In genomic region chr15:71736286-71736947, GRCh38 we compare ENCODE assay signal across 19 cellular contexts.
DNase-seq lines count a peak whose midpoint lies in the region; ATAC-seq, FAIRE-seq and TF ChIP-seq lines count a peak whose summit lies in the region.
"Had no signal": no experiment of that assay in that cellular context is flagged by ENCODE, and none has a peak within 500 bp of the region (broad histone marks: within the 10 kb centered on the region; RNA-seq: fewer than 3 reads in every experiment).

No MANE protein-coding gene starts in this region.

- H2BK15ac ChIP-seq in H1 (ENCODE audit: low read length) = peak overlapping the region; percentile 46; the same call in 1 of the 2 replicates

- WGBS in right cardiac atrium = 88% methylated on average over 6 of the region's 6 CpGs
- 75% methylated on average over 6 of the region's 6 CpGs; no CpG with 5 or more reads in 1 of the 2 experiments for WGBS in H1 (ENCODE audit: extremely low coverage in 1 of 2, insufficient coverage in 1 of 2, insufficient read length in 1 of 2, insufficient replicate concordance in 2 of 2, low coverage in 1 of 2, low lambda C conversion rate in 2 of 2, missing lambda C conversion rate in 1 of 2), 2 experiments
- WGBS in aorta, 2 donors = 89% methylated on average over 6 of the region's 6 CpGs

- H2BK5ac ChIP-seq in H1 (ENCODE audit: low read depth, low read length) = no peak overlapping the region

- H3K4me1 ChIP-seq in left ventricle myocardium inferior (peaks cover 23% of the 10 kb centered on the region), right cardiac atrium (ENCODE audit: control insufficient read depth, insufficient read depth, low read length) (no peaks in the 10 kb centered on the region), H1 (replicated peaks in 1 of 4; ENCODE audit: control insufficient read depth in 3 of 4, insufficient read depth in 4 of 4, low read length in 3 of 4) (no peaks in the 10 kb centered on the region), mucosa of descending colon (ENCODE audit: low read depth) (peaks cover 14% of the 10 kb centered on the region), aorta (ENCODE audit: control insufficient read depth in 1 of 2, insufficient read depth in 2 of 2, low read length in 2 of 2) (no peaks in the 10 kb centered on the region)

- no peak overlapping the region for H2AK5ac ChIP-seq in H1 (ENCODE audit: low read depth, low read length)

- H3K23me2 ChIP-seq in H1 (ENCODE audit: low read depth, low read length) = no peaks in the 10 kb centered on the region

- H4K91ac ChIP-seq in H1 (replicated peaks; ENCODE audit: insufficient read length, low read length) = no peak overlapping the region

- ATAC-seq in right cardiac atrium (no peak), mucosa of descending colon (peak; percentile 26), aorta (ENCODE audit: low FRiP score) (peak; percentile 31), GM21367 (IDR thresholded peaks at IDR 0.05; ENCODE audit: unreplicated experiment) (no peak)

- H2BK20ac ChIP-seq in H1 (ENCODE audit: low read length) = no peak overlapping the region

- no peak overlapping the region for H2BK120ac ChIP-seq in H1 (replicated peaks; ENCODE audit: low read depth, low read length)

- no peaks in the 10 kb centered on the region for H3K36me3 ChIP-seq in left ventricle myocardium inferior
- H3K36me3 ChIP-seq in H1 (ENCODE audit: control insufficient read depth in 2 of 4, insufficient read depth in 4 of 4, low read length in 3 of 4) = no peaks in the 10 kb centered on the region
- no peaks in the 10 kb centered on the region for H3K36me3 ChIP-seq in mucosa of descending colon (ENCODE audit: low read depth)
- H3K36me3 ChIP-seq in aorta (ENCODE audit: control insufficient read depth in 1 of 2, insufficient read depth in 2 of 2, low read length in 1 of 2) = peaks cover 0 to 2% of the 10 kb centered on the region in 2 donors
- H3K36me3 ChIP-seq: MG63 had no signal

- intact Hi-C loops in left ventricle myocardium inferior (cut with micrococcal nuclease) = loop anchor here (10.0 kb wide), 1 partner anchor 162 kb away; no protein-coding TSS in a partner anchor
- intact Hi-C loops in right cardiac atrium (cut with DNase I) = no loop called here
- intact Hi-C loops in mucosa of descending colon (cut with DNase I, micrococcal nuclease) = no loop called here
- intact Hi-C loops in aorta (cut with DNase I) = loop anchor here in 1 of 2 donors (10.0 kb wide), 1 partner anchor 202 kb away; no protein-coding TSS in a partner anchor

- H3K27ac ChIP-seq in left ventricle myocardium inferior (replicated peaks) (peak overlapping the region; percentile 19), right cardiac atrium (ENCODE audit: low read length) (no peak overlapping the region), H1 (ENCODE audit: low read depth, low read length) (no peak overlapping the region), aorta (ENCODE audit: low read depth in 1 of 2, low read length in 2 of 2) (no peak overlapping the region)
- H3K27ac ChIP-seq: PC-9 had no signal

- no peak overlapping the region for H3K14ac ChIP-seq in H1 (ENCODE audit: insufficient read length)

- H4K8ac ChIP-seq in H1 (ENCODE audit: extremely low read depth, insufficient read depth, low read length) = no peak overlapping the region

- no peaks in the 10 kb centered on the region for H3K4me1 Mint-ChIP-seq in activated naive CD8-positive, alpha-beta T cell treated with anti-CD3 and anti-CD28 coated beads for 36 hours

- H3K27me3 ChIP-seq in left ventricle myocardium inferior (ENCODE audit: low read depth) (no peaks in the 10 kb centered on the region), right cardiac atrium (ENCODE audit: control insufficient read depth, insufficient read depth) (no peaks in the 10 kb centered on the region), H1 (replicated peaks in 1 of 4; ENCODE audit: control insufficient read depth in 3 of 4, extremely low read depth in 1 of 4, insufficient read depth in 3 of 4, low read length in 3 of 4) (no peaks in the 10 kb centered on the region), aorta (ENCODE audit: control insufficient read depth in 1 of 2, insufficient read depth in 2 of 2, low read length in 1 of 2) (no peaks in the 10 kb centered on the region)
- H3K27me3 ChIP-seq: MG63 had no signal

- POLR2A ChIA-PET in H1 (lab: Charles Lee; ENCODE audit: partially characterized antibody) = no interaction called here

- H3K4me3 Mint-ChIP-seq in activated naive CD8-positive, alpha-beta T cell treated with anti-CD3 and anti-CD28 coated beads for 36 hours = no peak overlapping the region

- H3K9me3 Mint-ChIP-seq in activated naive CD8-positive, alpha-beta T cell treated with anti-CD3 and anti-CD28 coated beads for 36 hours = no peaks in the 10 kb centered on the region

- TF ChIP-seq CTCF in left ventricle myocardium inferior (IDR thresholded peaks at IDR 0.05; ENCODE audit: borderline replicate concordance) (no peak), H1 (IDR thresholded peaks at IDR 0.05; ENCODE audit: control extremely low read depth in 1 of 3, insufficient read depth in 1 of 3, low read depth in 1 of 3, low read length in 3 of 3) (no peak), mucosa of descending colon (IDR thresholded peaks at IDR 0.05) (no peak)

- H4K20me1 ChIP-seq in H1 (replicated peaks in 1 of 2; ENCODE audit: control insufficient read depth in 1 of 2, insufficient read depth in 2 of 2, low read length in 2 of 2) = no peaks in the 10 kb centered on the region

- H3K9ac ChIP-seq in H1 (replicated peaks in 1 of 4; ENCODE audit: extremely low read depth in 1 of 4, low read depth in 3 of 4, low read length in 3 of 4) = no peak overlapping the region

- no peaks in the 10 kb centered on the region for H3K79me1 ChIP-seq in H1 (ENCODE audit: low read depth, low read length)

- H3K56ac ChIP-seq in H1 (replicated peaks; ENCODE audit: insufficient read length, low read depth, low read length) = no peak overlapping the region

- H3K18ac ChIP-seq in H1 (ENCODE audit: extremely low read depth, low read length) = no peak overlapping the region

- TF ChIP-seq EP300 in H1 (IDR thresholded peaks at IDR 0.05; ENCODE audit: borderline replicate concordance in 1 of 2, low read depth in 2 of 2, low read length in 2 of 2) = no peak

- no peak overlapping the region for H2AFZ ChIP-seq in H1 (ENCODE audit: low read length)
- H2AFZ ChIP-seq: PC-9 had no signal

- TF ChIP-seq RAD21 in H1 (IDR thresholded peaks at IDR 0.05 in 1 of 2, conservative IDR thresholded peaks at IDR 0.05 in 1 of 2; ENCODE audit: low read depth in 2 of 2, low read length in 2 of 2) = no peak

- H3K4me2 ChIP-seq in H1 (ENCODE audit: insufficient read depth in 1 of 2, low read depth in 2 of 2, low read length in 2 of 2) = no peak overlapping the region
- H3K4me2 ChIP-seq: PC-9 had no signal

- FAIRE-seq in H1 (lab: Jason Lieb, UNC) = no peak
- FAIRE-seq: A204.1, G401.6, GM12892 had no signal

- DNase-seq in left ventricle myocardium inferior (no peak), right cardiac atrium (no peak), H1 (ENCODE audit: low read depth in 1 of 2, low spot score in 2 of 2) (no peak), mucosa of descending colon (no peak), aorta (no peak), NCI-H146 (lab: John Stamatoyannopoulos, UW) (no peak)
- no peak for DNase-seq in activated naive CD8-positive, alpha-beta T cell treated with anti-CD3 and anti-CD28 coated beads for 36 hours
- DNase-seq: Kasumi-1, MG63, NCI-H1930, NCI-H446, NCI-H526, PC-9, RPMI8226, SHP77 had no signal

- TF ChIP-seq POLR2A in H1 (IDR thresholded peaks at IDR 0.05; ENCODE audit: control extremely low read depth in 1 of 2, low read depth in 2 of 2, low read length in 2 of 2) = no peak

- H3K4me3 ChIP-seq in left ventricle myocardium inferior (no peak overlapping the region), right cardiac atrium (ENCODE audit: low read length) (no peak overlapping the region), H1 (ENCODE audit: extremely low read depth in 1 of 4, insufficient read depth in 2 of 4, low read depth in 3 of 4, low read length in 4 of 4) (no peak overlapping the region), mucosa of descending colon (no peak overlapping the region), aorta (ENCODE audit: low read length in 2 of 2) (no peak overlapping the region)
- H3K4me3 ChIP-seq: MG63, PC-9 had no signal

- no peak overlapping the region for H3K23ac ChIP-seq in H1 (ENCODE audit: insufficient read length)

- H3K27ac Mint-ChIP-seq in activated naive CD8-positive, alpha-beta T cell treated with anti-CD3 and anti-CD28 coated beads for 36 hours = no peak overlapping the region

- no peaks in the 10 kb centered on the region for H3K79me2 ChIP-seq in H1 (ENCODE audit: control insufficient read depth in 1 of 2, insufficient read depth in 2 of 2, low read length in 2 of 2)

- no peak overlapping the region for H3K4ac ChIP-seq in H1 (replicated peaks; ENCODE audit: insufficient read length, low read depth, low read length)

- CTCF ChIA-PET in H1 (lab: Charles Lee; ENCODE audit: partially characterized antibody) = no interaction called here

- H3K9me3 ChIP-seq in left ventricle myocardium inferior (replicated peaks) = no peaks in the 10 kb centered on the region
- H3K9me3 ChIP-seq in right cardiac atrium (ENCODE audit: control insufficient read depth, low read length) = no peaks in the 10 kb centered on the region
- H3K9me3 ChIP-seq in H1 (ENCODE audit: insufficient read depth in 2 of 2, low read depth in 1 of 2, low read length in 1 of 2) = no peaks in the 10 kb centered on the region
- H3K9me3 ChIP-seq in mucosa of descending colon = no peaks in the 10 kb centered on the region
- H3K9me3 ChIP-seq in aorta (ENCODE audit: control insufficient read depth, low read length) = no peaks in the 10 kb centered on the region
- H3K9me3 ChIP-seq: MG63 had no signal

- H3K36me3 Mint-ChIP-seq in activated naive CD8-positive, alpha-beta T cell treated with anti-CD3 and anti-CD28 coated beads for 36 hours = no peaks in the 10 kb centered on the region

- no peak overlapping the region for H4K5ac ChIP-seq in H1 (ENCODE audit: insufficient read length, low read depth, low read length)

- H2BK12ac ChIP-seq in H1 (ENCODE audit: low read depth, low read length) = no peak overlapping the region

- peaks cover 11% of the 10 kb centered on the region for H3K27me3 Mint-ChIP-seq in activated naive CD8-positive, alpha-beta T cell treated with anti-CD3 and anti-CD28 coated beads for 36 hours

TF ChIP-seq in H1, 55 proteins besides CTCF, POLR2A, EP300 and RAD21:
- TF ChIP-seq RFX5 (IDR thresholded peaks at IDR 0.05; ENCODE audit: borderline replicate concordance, low read depth, low read length) = no peak
- TF ChIP-seq SIX5 (IDR thresholded peaks at IDR 0.05; ENCODE audit: low read depth, low read length) = no peak

Comparison
In these comparisons a context has a peak if more than half of its experiments do, and no peak if none do; other contexts are left out.
1. ATAC-seq: peak in mucosa of descending colon (single experiment) and aorta (single experiment); none in right cardiac atrium (0 of 2) and GM21367 (single experiment).